ENCODE assay signal across 7 cellular contexts in the genomic region with DNA sequence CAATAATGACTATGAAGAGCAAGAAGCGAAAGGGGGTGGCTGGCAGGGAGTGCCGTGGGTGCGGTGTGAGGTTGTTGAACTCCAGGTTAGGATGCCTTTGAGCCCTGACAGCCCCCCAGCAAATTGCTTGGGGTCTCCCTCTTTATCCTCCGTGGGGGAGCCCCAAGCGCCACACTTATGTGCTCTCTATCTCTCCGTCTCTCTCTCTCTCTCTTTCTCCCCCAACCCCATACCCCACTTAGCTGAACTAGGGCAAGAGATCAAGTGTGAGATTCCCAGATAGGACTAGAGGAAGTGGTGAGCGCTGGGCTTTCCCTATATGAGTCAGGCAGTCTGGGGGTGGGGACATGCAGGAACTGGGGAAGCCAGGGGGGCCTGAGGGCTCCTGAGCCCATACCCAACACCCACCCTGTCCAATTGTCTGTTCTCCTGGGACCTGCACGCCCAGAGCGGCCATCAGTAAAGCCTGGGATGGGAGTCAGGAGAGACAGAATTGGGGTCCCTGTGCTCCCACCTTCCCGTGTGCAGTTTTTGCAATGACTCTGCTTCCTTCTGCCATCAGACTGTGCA. TPM values are rescaled to one million over a fixed set of nuclear protein-coding genes. Genes with fewer than 3 reads are reported as not detected.
DNase-seq lines count a peak whose midpoint lies in the region; ATAC-seq and TF ChIP-seq lines count a peak whose summit lies in the region.

No MANE protein-coding gene starts in this region.

- TF ChIP-seq CTCF in PC-3 (conservative IDR thresholded peaks at IDR 0.05; ENCODE audit: low read depth, low read length) = no peak

- H3K27ac Mint-ChIP-seq in stimulated activated naive CD8-positive, alpha-beta T cell treated with anti-CD3 and anti-CD28 coated beads, Interleukin-15, amount 100 ng/mL, for 72 hours = no peak overlapping the region

- peak; percentile 48 for ATAC-seq in GM21447 (IDR thresholded peaks at IDR 0.05; ENCODE audit: unreplicated experiment)
- ATAC-seq in PC-3 = peak; percentile 71
- ATAC-seq in stimulated activated naive CD8-positive, alpha-beta T cell treated with anti-CD3 and anti-CD28 coated beads, Interleukin-15, amount 100 ng/mL, for 72 hours = peak; percentile 53

- CTCF ChIA-PET in PC-3 (lab: Charles Lee) = no interaction called here

- no TSS peak for BruUV-seq in PC-3 (replicated peaks; lab: Mats Ljungman, UMichigan)

- no peaks in the 10 kb centered on the region for H3K9me2 ChIP-seq in PC-3 (replicated peaks; ENCODE audit: low read length)

- H3K9me3 Mint-ChIP-seq in stimulated activated naive CD8-positive, alpha-beta T cell treated with anti-CD3 and anti-CD28 coated beads, Interleukin-15, amount 100 ng/mL, for 72 hours = no peaks in the 10 kb centered on the region

- H3K9ac ChIP-seq in PC-3 (ENCODE audit: low read length) = peak overlapping the region; percentile 80

- H2AFZ ChIP-seq in PC-3 (ENCODE audit: low read length) = no peak overlapping the region

- peaks cover 84% of the 10 kb centered on the region for H3K79me2 ChIP-seq in PC-3 (ENCODE audit: low read length)

- POLR2A ChIA-PET in PC-3 (lab: Charles Lee; ENCODE audit: unreplicated experiment) = no interaction called here

- peak overlapping the region; percentile 54 for H3K4me3 ChIP-seq in PC-3 (ENCODE audit: low read length)

- H3K4me2 ChIP-seq in PC-3 (ENCODE audit: low read length) = peak overlapping the region; percentile 85

- peaks cover 26% of the 10 kb centered on the region for H3K36me3 ChIP-seq in PC-3 (ENCODE audit: low read depth, low read length)

- H3K27ac ChIP-seq in PC-3 (ENCODE audit: low read length) = peak overlapping the region; percentile 98

- no peaks in the 10 kb centered on the region for H3K27me3 Mint-ChIP-seq in stimulated activated naive CD8-positive, alpha-beta T cell treated with anti-CD3 and anti-CD28 coated beads, Interleukin-15, amount 100 ng/mL, for 72 hours

- peaks cover 56% of the 10 kb centered on the region for H3K4me1 Mint-ChIP-seq in stimulated activated naive CD8-positive, alpha-beta T cell treated with anti-CD3 and anti-CD28 coated beads, Interleukin-15, amount 100 ng/mL, for 72 hours

- peak overlapping the region; percentile 54 to 60 for H3K4me3 Mint-ChIP-seq in stimulated activated naive CD8-positive, alpha-beta T cell treated with anti-CD3 and anti-CD28 coated beads, Interleukin-15, amount 100 ng/mL, for 72 hours

- DNase-seq in PC-3 (peak; percentile 85), iris pigment epithelial cell (ENCODE audit: low read depth) (peak; percentile 81), posterior vena cava (ENCODE audit: low spot score) (no peak), NCI-H345 (lab: John Stamatoyannopoulos, UW) (no peak)
- peak; percentile 55 for DNase-seq in activated gamma-delta T cell treated with anti-CD3 and anti-CD28 coated beads, Interleukin-2, amount 50 U/mL, for 16 hours (ENCODE audit: low read depth)
- DNase-seq in stimulated activated naive CD8-positive, alpha-beta T cell treated with anti-CD3 and anti-CD28 coated beads, Interleukin-15, amount 100 ng/mL, for 72 hours = peak; percentile 13 to 29

- intact Hi-C loops in PC-3 (cut with micrococcal nuclease) = loop anchor here (1.0 to 2.0 kb wide), 2 partner anchors 8 to 13 kb away; a partner anchor contains a TSS
- intact Hi-C loops in posterior vena cava (cut with DNase I) = no loop called here

- H3K4me1 ChIP-seq in PC-3 (ENCODE audit: insufficient read depth, low read length) = peaks cover 51% of the 10 kb centered on the region

- peaks cover 19% of the 10 kb centered on the region for H4K20me1 ChIP-seq in PC-3 (ENCODE audit: low read length)

- H3K27me3 ChIP-seq in PC-3 (ENCODE audit: low read length) = no peaks in the 10 kb centered on the region

- H3K9me3 ChIP-seq in PC-3 (ENCODE audit: low read length) = no peaks in the 10 kb centered on the region

- H3F3A ChIP-seq in PC-3 (ENCODE audit: low read length, unreplicated experiment) = peaks cover 8% of the 10 kb centered on the region

RNA-seq across cellular contexts. Expression of a gene that starts 7.8 kb away (rescaled TPM):
- total RNA-seq in PC-3 (2014; rRNA removed) = 192 and 271 TPM in 2 replicates
- total RNA-seq in posterior vena cava = 10 to 100 TPM; 33.4 to 39.8 TPM

RNA-seq across cellular contexts. Expression of a gene that starts 20.8 kb away (rescaled TPM):
- 0.18 TPM in 1 of 2 replicates, not detected in the other for total RNA-seq in PC-3 (2014; rRNA removed)
- 1 to 10 TPM in 1 of 2 donors, not detected in 1; 1.8 TPM for total RNA-seq in posterior vena cava

RNA-seq across cellular contexts. Expression of a gene that starts 39.1 kb away (rescaled TPM):
- total RNA-seq in PC-3 (2014; rRNA removed) (not detected in 2 replicates), posterior vena cava (1 to 10 TPM in 1 of 2 donors, not detected in 1; 1.6 TPM)

RNA-seq across cellular contexts. Expression of a gene that starts 58.5 kb away (rescaled TPM):
- total RNA-seq in PC-3 (2014; rRNA removed) (not detected in 2 replicates), posterior vena cava (under 1 TPM in 1 of 2 donors, not detected in 1; 0.33 TPM)

Comparison
In these comparisons a context has a peak if more than half of its experiments do, and no peak if none do; other contexts are left out.
1. DNase-seq: peak in PC-3 (single experiment), activated gamma-delta T cell treated with anti-CD3 and anti-CD28 coated beads, Interleukin-2, amount 50 U/mL, for 16 hours (single experiment), iris pigment epithelial cell (single experiment) and stimulated activated naive CD8-positive, alpha-beta T cell treated with anti-CD3 and anti-CD28 coated beads, Interleukin-15, amount 100 ng/mL, for 72 hours (2 of 2); none in posterior vena cava (single experiment) and NCI-H345 (single experiment).
2. Peak in every context shown above with its lines, with median percentiles within 50 percentile points of each other: ATAC-seq.